In genomic region chrX:29269390-29269789, GRCh38 we compare ENCODE assay signal across 34 cellular contexts.
"Had no signal": no experiment of that assay in that cellular context is flagged by ENCODE, and none has a peak within 500 bp of the region (broad histone marks: within the 10 kb centered on the region; RNA-seq: fewer than 3 reads in every experiment).

No MANE protein-coding gene starts in this region.

- DNase-seq: activated effector memory CD4-positive, alpha-beta T cell treated with anti-CD3 and anti-CD28 coated beads, Interleukin-2, amount 50 U/mL, for 16 hours; activated effector memory CD4-positive, alpha-beta T cell treated with Interleukin-2 at 50 U/mL for 16 hours; activated gamma-delta T cell; activated gamma-delta T cell treated with Interleukin-2 at 50 U/mL for 16 hours; activated naive CD4-positive, alpha-beta T cell; activated naive CD4-positive, alpha-beta T cell treated with anti-CD3 and anti-CD28 coated beads for 36 hours; activated naive CD4-positive, alpha-beta T cell treated with anti-CD3 and anti-CD28 coated beads, Interleukin-2, amount 10 ng/mL, durations not matched to agents 7 days and 5 days; activated naive CD4-positive, alpha-beta T cell treated with anti-CD3 and anti-CD28 coated beads, Interleukin-2, amount 50 U/mL, for 16 hours; activated naive CD4-positive, alpha-beta T cell treated with Interleukin-2 at 50 U/mL for 16 hours; activated naive CD8-positive, alpha-beta T cell treated with anti-CD3 and anti-CD28 coated beads for 36 hours; activated naive CD8-positive, alpha-beta T cell treated with anti-CD3 and anti-CD28 coated beads, Interleukin-2, amount 10 ng/mL, durations not matched to agents 7 days and 5 days; activated naive CD8-positive, alpha-beta T cell treated with anti-CD3 and anti-CD28 coated beads, Interleukin-2, amount 50 U/mL, for 24 hours; activated T-cell treated with anti-CD3 and anti-CD28 coated beads for 4 hours; activated T-cell treated with anti-CD3 and anti-CD28 coated beads, Interleukin-2, amount 50 U/mL, for 1 hour; activated T-cell treated with anti-CD3 and anti-CD28 coated beads, Interleukin-2, amount 50 U/mL, for 24 hours; activated T-cell treated with anti-CD3 and anti-CD28 coated beads, Interleukin-2, amount 50 U/mL, for 4 hours; activated T-cell treated with anti-CD3 and anti-CD28 coated beads, Interleukin-2, amount 50 U/mL, for 48 hours; activated T-cell treated with anti-CD3 and anti-CD28 coated beads, Interleukin-2, amount 50 U/mL, for 72 hours; adrenal gland; amniotic stem cell; amygdala; anterior cingulate cortex; aorta; body of pancreas; brain microvascular endothelial cell; caudate nucleus; central memory CD4-positive, alpha-beta T cell; cerebellar nuclear complex had no signal

- H3K27me3 ChIP-seq: ascending aorta, body of pancreas, brain microvascular endothelial cell, cardiac muscle cell had no signal

- H3K9me3 ChIP-seq: adrenal gland, ascending aorta, body of pancreas, breast epithelium had no signal

- H3K27ac ChIP-seq: adrenal gland, ascending aorta, body of pancreas, brain microvascular endothelial cell, breast epithelium, cardiac muscle cell had no signal

- ATAC-seq: activated naive CD4-positive, alpha-beta T cell treated with anti-CD3 and anti-CD28 coated beads, Interleukin-2, amount 50 U/mL, for 72 hours; activated naive CD8-positive, alpha-beta T cell treated with anti-CD3 and anti-CD28 coated beads, Interleukin-2, amount 50 U/mL, for 24 hours; activated T-cell treated with anti-CD3 and anti-CD28 coated beads, Interleukin-2, amount 50 U/mL, for 4 hours; activated T-cell treated with anti-CD3 and anti-CD28 coated beads, Interleukin-2, amount 50 U/mL, for 72 hours; activated T-helper 17 cell treated with anti-CD3 and anti-CD28 coated beads, Interleukin-2, amount 50 U/mL, for 72 hours; body of pancreas had no signal

- H3K36me3 ChIP-seq: adrenal gland, ascending aorta, brain microvascular endothelial cell, breast epithelium, cardiac muscle cell had no signal

- H3K4me3 ChIP-seq: adrenal gland, ascending aorta, body of pancreas, breast epithelium, cardiac muscle cell had no signal

- H3K4me1 ChIP-seq: adrenal gland, ascending aorta, body of pancreas, breast epithelium had no signal

- FAIRE-seq: bronchial epithelial cell had no signal
